In the genomic region with DNA sequence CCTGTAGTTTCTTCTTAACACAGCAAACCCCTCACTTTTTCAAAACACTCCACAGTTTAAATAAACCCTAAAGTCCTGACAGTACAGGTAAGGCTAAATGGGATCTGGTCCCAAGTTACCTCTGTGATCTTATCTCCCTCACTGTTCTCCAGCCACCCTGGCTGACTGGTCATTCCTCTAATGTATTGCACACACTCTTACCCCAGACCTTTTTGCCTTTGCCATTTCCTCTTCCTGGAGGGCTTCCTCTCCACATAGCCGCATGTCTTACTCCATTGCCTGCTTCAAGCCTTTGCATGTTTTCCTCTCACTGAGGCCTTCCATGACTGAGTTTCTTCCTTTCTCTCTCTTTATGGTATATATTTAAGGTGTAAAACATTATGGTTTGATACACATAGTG, we compare ENCODE assay signal across 18 cellular contexts. TPM values are rescaled to one million over a fixed set of nuclear protein-coding genes. Genes with fewer than 3 reads are reported as not detected.
DNase-seq lines count a peak whose midpoint lies in the region; ATAC-seq and TF ChIP-seq lines count a peak whose summit lies in the region.
"Had no signal": no experiment of that assay in that cellular context is flagged by ENCODE, and none has a peak within 500 bp of the region (broad histone marks: within the 10 kb centered on the region; RNA-seq: fewer than 3 reads in every experiment).

No MANE protein-coding gene starts in this region.

- TF ChIP-seq CTCF in H9 (conservative IDR thresholded peaks at IDR 0.05), result no peak
- no peak for TF ChIP-seq CTCF in PC-3 (conservative IDR thresholded peaks at IDR 0.05; ENCODE audit: low read depth, low read length)
- no peak for TF ChIP-seq CTCF in mucosa of descending colon (IDR thresholded peaks at IDR 0.05)

- no peak overlapping the region for H3K18ac ChIP-seq in H9 (ENCODE audit: insufficient read length, low read depth, low read length)

- no peak overlapping the region for H2BK12ac ChIP-seq in H9 (ENCODE audit: insufficient read length, low read depth, low read length)

- H3K4me1 Mint-ChIP-seq in H9, result peaks cover 5 to 8% of the 10 kb centered on the region in 2 experiments
- H3K4me1 Mint-ChIP-seq in activated T-helper 2 cell treated with anti-CD3 and anti-CD28 coated beads, Interferon-gamma antibody, Interleukin-2, Interleukin-4, amounts not matched to agents 10 μg/mL and 5 μg/mL and 100 μg/mL, durations not matched to agents 14 hours and 24 hours and 36 hours (ENCODE audit: low read depth), result no peaks in the 10 kb centered on the region
- H3K4me1 Mint-ChIP-seq: CD8-positive, alpha-beta memory T cell had no signal

- no peak for ATAC-seq in PC-3
- peak; percentile 18 for ATAC-seq in mucosa of descending colon
- ATAC-seq in HG02884 (IDR thresholded peaks at IDR 0.05; ENCODE audit: unreplicated experiment), result no peak

- H3K27me3 ChIP-seq in H9 (ENCODE audit: insufficient read depth, low read length) (no peaks in the 10 kb centered on the region), PC-3 (ENCODE audit: low read length) (no peaks in the 10 kb centered on the region)
- H3K27me3 ChIP-seq: MG63, SJCRH30 had no signal

- H4K8ac ChIP-seq in H9 (replicated peaks; ENCODE audit: insufficient read length, low read depth, low read length), result no peak overlapping the region

- peak overlapping the region in 2 of 3 experiments; percentile 30 to 54; a peak in 2 of 7 replicates for H3K27ac Mint-ChIP-seq in H9
- no peak overlapping the region for H3K27ac Mint-ChIP-seq in activated T-helper 2 cell treated with anti-CD3 and anti-CD28 coated beads, Interferon-gamma antibody, Interleukin-2, Interleukin-4, amounts not matched to agents 10 μg/mL and 5 μg/mL and 100 μg/mL, durations not matched to agents 14 hours and 24 hours and 36 hours

- H3K9me2 ChIP-seq in PC-3 (replicated peaks; ENCODE audit: low read length), result no peaks in the 10 kb centered on the region

- no peaks in the 10 kb centered on the region for H3K27me3 Mint-ChIP-seq in H9 (ENCODE audit: low read depth)
- peaks cover 5% of the 10 kb centered on the region for H3K27me3 Mint-ChIP-seq in activated T-helper 2 cell treated with anti-CD3 and anti-CD28 coated beads, Interferon-gamma antibody, Interleukin-2, Interleukin-4, amounts not matched to agents 10 μg/mL and 5 μg/mL and 100 μg/mL, durations not matched to agents 14 hours and 24 hours and 36 hours (ENCODE audit: low read depth)

- H3K4me1 ChIP-seq in H9 (ENCODE audit: insufficient read depth, low read length) (no peaks in the 10 kb centered on the region), PC-3 (ENCODE audit: insufficient read depth, low read length) (peaks cover 58% of the 10 kb centered on the region), mucosa of descending colon (ENCODE audit: low read depth) (no peaks in the 10 kb centered on the region)

- H3F3A ChIP-seq in PC-3 (ENCODE audit: low read length, unreplicated experiment), result peaks cover 3% of the 10 kb centered on the region

- no peak for DNase-seq in H9
- peak; percentile 17 for DNase-seq in PC-3
- DNase-seq in dermis blood vessel endothelial cell, result peak; percentile 33
- DNase-seq in mucosa of descending colon, result no peak
- no peak for DNase-seq in activated T-helper 2 cell treated with anti-CD3 and anti-CD28 coated beads, Interferon-gamma antibody, Interleukin-2, Interleukin-4, amounts not matched to agents 10 μg/mL and 5 μg/mL and 100 μg/mL, durations not matched to agents 14 hours and 24 hours and 36 hours (ENCODE audit: low spot score)
- no peak for DNase-seq in NCI-H446 treated with DMSO at 0.1 percent for 48 hours (lab: John Stamatoyannopoulos, UW)
- DNase-seq: C1 segment of cervical spinal cord; CD8-positive, alpha-beta memory T cell; GOT3; MG63; NCI-H1092 treated with DMSO at 0.1 percent for 48 hours; NCI-H1694; NCI-H2081 treated with DMSO at 0.1 percent for 48 hours; NCI-H524; NCI-H82; SJCRH30 had no signal

- no peak overlapping the region for H2AK5ac ChIP-seq in H9 (ENCODE audit: insufficient read length, low read length)

- H3K27ac ChIP-seq in H9 (ENCODE audit: insufficient read length, low read depth, low read length) (no peak overlapping the region), PC-3 (ENCODE audit: low read length) (no peak overlapping the region)
- H3K27ac ChIP-seq: RWPE1, SJCRH30 had no signal

- WGBS in H9 (ENCODE audit: extremely low coverage, insufficient read length, low lambda C conversion rate), result no CpG with 5 or more reads among the region's 1 CpG

- no peak overlapping the region for H2BK20ac ChIP-seq in H9 (ENCODE audit: low read depth, low read length, poor library complexity, severe bottlenecking)

- no peaks in the 10 kb centered on the region for H3K79me1 ChIP-seq in H9 (ENCODE audit: insufficient read depth, low read depth, low read length, poor library complexity, severe bottlenecking)

- H3K36me3 ChIP-seq in PC-3 (ENCODE audit: low read depth, low read length) (no peaks in the 10 kb centered on the region), mucosa of descending colon (ENCODE audit: low read depth) (no peaks in the 10 kb centered on the region)
- H3K36me3 ChIP-seq: MG63 had no signal

- H3K4me3 Mint-ChIP-seq in H9, result no peak overlapping the region
- H3K4me3 Mint-ChIP-seq in activated T-helper 2 cell treated with anti-CD3 and anti-CD28 coated beads, Interferon-gamma antibody, Interleukin-2, Interleukin-4, amounts not matched to agents 10 μg/mL and 5 μg/mL and 100 μg/mL, durations not matched to agents 14 hours and 24 hours and 36 hours (ENCODE audit: low read depth), result no peak overlapping the region
- H3K4me3 Mint-ChIP-seq: CD8-positive, alpha-beta memory T cell had no signal

- no peaks in the 10 kb centered on the region for H3K9me3 ChIP-seq in H9 (ENCODE audit: control insufficient read depth, low read depth, low read length)
- no peaks in the 10 kb centered on the region for H3K9me3 ChIP-seq in PC-3 (ENCODE audit: low read length)
- H3K9me3 ChIP-seq in mucosa of descending colon, result no peaks in the 10 kb centered on the region
- H3K9me3 ChIP-seq: MG63 had no signal

- H2BK120ac ChIP-seq in H9 (ENCODE audit: low read depth, low read length, poor library complexity, severe bottlenecking), result no peak overlapping the region

- no TSS peak for BruUV-seq in PC-3 (replicated peaks; lab: Mats Ljungman, UMichigan)

- intact Hi-C loops in PC-3 (cut with micrococcal nuclease), result no loop called here
- intact Hi-C loops in mucosa of descending colon (cut with DNase I, micrococcal nuclease), result no loop called here
- intact Hi-C loops in activated T-helper 2 cell treated with anti-CD3 and anti-CD28 coated beads, Interferon-gamma antibody, Interleukin-2, Interleukin-4, amounts not matched to agents 10 μg/mL and 5 μg/mL and 100 μg/mL, durations not matched to agents 14 hours and 24 hours and 36 hours (cut with micrococcal nuclease), result no loop called here

- H3K4me3 ChIP-seq in PC-3 (ENCODE audit: low read length) (no peak overlapping the region), mucosa of descending colon (no peak overlapping the region)
- H3K4me3 ChIP-seq: MG63, SJCRH30 had no signal

- H2BK5ac ChIP-seq in H9 (ENCODE audit: insufficient read length, low read length), result no peak overlapping the region

- no peak overlapping the region for H3K4ac ChIP-seq in H9 (ENCODE audit: low read depth, low read length)

- no peak overlapping the region for H3K4me2 ChIP-seq in H9 (ENCODE audit: insufficient read depth, insufficient read length, low read length)
- no peak overlapping the region for H3K4me2 ChIP-seq in PC-3 (ENCODE audit: low read length)

- no peak overlapping the region for H2BK15ac ChIP-seq in H9 (ENCODE audit: low read depth, low read length)

- H3K56ac ChIP-seq in H9 (ENCODE audit: insufficient read length, low read depth, low read length), result no peak overlapping the region

- no peak overlapping the region for H3K23ac ChIP-seq in H9 (ENCODE audit: insufficient read length, low read depth, low read length)

- POLR2A ChIA-PET in PC-3 (lab: Charles Lee; ENCODE audit: unreplicated experiment), result no interaction called here

- H4K5ac ChIP-seq in H9 (ENCODE audit: insufficient read length, low read depth, low read length), result no peak overlapping the region

- no peaks in the 10 kb centered on the region for H3K9me3 Mint-ChIP-seq in H9
- no peaks in the 10 kb centered on the region for H3K9me3 Mint-ChIP-seq in activated T-helper 2 cell treated with anti-CD3 and anti-CD28 coated beads, Interferon-gamma antibody, Interleukin-2, Interleukin-4, amounts not matched to agents 10 μg/mL and 5 μg/mL and 100 μg/mL, durations not matched to agents 14 hours and 24 hours and 36 hours

- CTCF ChIA-PET in PC-3 (lab: Charles Lee), result no interaction called here

- peaks cover 14 to 26% (median 21%) of the 10 kb centered on the region in 3 experiments for H3K36me3 Mint-ChIP-seq in H9 (ENCODE audit: insufficient read depth in 1 of 3, low read depth in 3 of 3)
- H3K36me3 Mint-ChIP-seq in activated T-helper 2 cell treated with anti-CD3 and anti-CD28 coated beads, Interferon-gamma antibody, Interleukin-2, Interleukin-4, amounts not matched to agents 10 μg/mL and 5 μg/mL and 100 μg/mL, durations not matched to agents 14 hours and 24 hours and 36 hours (ENCODE audit: low read depth), result no peaks in the 10 kb centered on the region
- H3K36me3 Mint-ChIP-seq: CD8-positive, alpha-beta memory T cell had no signal

- no peak overlapping the region for H3K14ac ChIP-seq in H9 (ENCODE audit: insufficient read depth, low read length)

- H4K20me1 ChIP-seq in H9 (ENCODE audit: control insufficient read depth, insufficient read depth, insufficient read length) (no peaks in the 10 kb centered on the region), PC-3 (ENCODE audit: low read length) (no peaks in the 10 kb centered on the region)

- no peak overlapping the region for H3T11ph ChIP-seq in H9 (ENCODE audit: low read length)

- H3K9ac ChIP-seq in H9 (ENCODE audit: extremely low read depth, insufficient read length, low read length) (no peak overlapping the region), PC-3 (ENCODE audit: low read length) (no peak overlapping the region)

- no peaks in the 10 kb centered on the region for H3K79me2 ChIP-seq in H9 (ENCODE audit: insufficient read depth, low read length)
- H3K79me2 ChIP-seq in PC-3 (ENCODE audit: low read length), result no peaks in the 10 kb centered on the region

- no peaks in the 10 kb centered on the region for H3K23me2 ChIP-seq in H9 (ENCODE audit: insufficient read length, low read depth, low read length, poor library complexity, severe bottlenecking)

- H4K91ac ChIP-seq in H9 (ENCODE audit: insufficient read length, low read depth, low read length), result no peak overlapping the region

- H2AFZ ChIP-seq in H9 (ENCODE audit: low read length) (no peak overlapping the region), PC-3 (ENCODE audit: low read length) (no peak overlapping the region)

RNA-seq across cellular contexts. Expression of gene ANXA3, which starts 19.5 kb away (rescaled TPM):
- 20.6 and 21.6 TPM in 2 replicates for total RNA-seq in H9 (2021)
- total RNA-seq in PC-3 (2014; rRNA removed), result 223 and 263 TPM in 2 replicates
- 60.6 and 67.4 TPM in 2 replicates for total RNA-seq in dermis blood vessel endothelial cell
- 10 to 100 TPM; 24.4 to 46.4 (median 35.5) TPM for total RNA-seq in mucosa of descending colon
- not detected in 2 replicates for total RNA-seq in activated T-helper 2 cell treated with anti-CD3 and anti-CD28 coated beads, Interferon-gamma antibody, Interleukin-2, Interleukin-4, amounts not matched to agents 10 μg/mL and 5 μg/mL and 100 μg/mL, durations not matched to agents 14 hours and 24 hours and 36 hours
- total RNA-seq: CD8-positive, alpha-beta memory T cell had no signal

Comparison
In these comparisons a context has a peak if more than half of its experiments do, and no peak if none do; other contexts are left out.
1. DNase-seq: peak in PC-3 (single experiment) and dermis blood vessel endothelial cell (single experiment); none in H9 (single experiment), mucosa of descending colon (0 of 3), activated T-helper 2 cell treated with anti-CD3 and anti-CD28 coated beads, Interferon-gamma antibody, Interleukin-2, Interleukin-4, amounts not matched to agents 10 μg/mL and 5 μg/mL and 100 μg/mL, durations not matched to agents 14 hours and 24 hours and 36 hours (single experiment) and NCI-H446 treated with DMSO at 0.1 percent for 48 hours (single experiment).
2. RNA of gene ANXA3, which starts 19.5 kb away (total RNA-seq): 223 to 263 TPM in PC-3, 60.6 to 67.4 TPM in dermis blood vessel endothelial cell, 24.4 to 46.4 TPM in mucosa of descending colon and 20.6 to 21.6 TPM in H9; not detected in activated T-helper 2 cell treated with anti-CD3 and anti-CD28 coated beads, Interferon-gamma antibody, Interleukin-2, Interleukin-4, amounts not matched to agents 10 μg/mL and 5 μg/mL and 100 μg/mL, durations not matched to agents 14 hours and 24 hours and 36 hours; every median in the first group is over 10 times any median in the second.